ENCODE assay signal across 12 cellular contexts in genomic region chr6:151661928-151662327, GRCh38.
DNase-seq lines count a peak whose midpoint lies in the region; ATAC-seq and TF ChIP-seq lines count a peak whose summit lies in the region.
"Had no signal": no experiment of that assay in that cellular context is flagged by ENCODE, and none has a peak within 500 bp of the region (broad histone marks: within the 10 kb centered on the region; RNA-seq: fewer than 3 reads in every experiment).

No MANE protein-coding gene starts in this region.

- POLR2A ChIA-PET in HEK293 (lab: Yijun Ruan, JAX) = no interaction called here

- no peaks in the 10 kb centered on the region for H3K4me1 ChIP-seq in HEK293 (ENCODE audit: control insufficient read depth, insufficient read depth, low read length)

- TF ChIP-seq CTCF in HEK293 (tag by site-specific recombination; IDR thresholded peaks at IDR 0.05) = no peak

- no peak overlapping the region for H3K4me3 ChIP-seq in HEK293 (ENCODE audit: low read depth, low read length)

- peak; percentile 47; the same call in 1 of the 3 replicates for ATAC-seq in SK-N-SH treated with all-trans-retinoic acid at 6 μM for 48 hours
- no peak for ATAC-seq in HG02981 (IDR thresholded peaks at IDR 0.05; ENCODE audit: unreplicated experiment)
- no peak for ATAC-seq in GM21423 (IDR thresholded peaks at IDR 0.05; ENCODE audit: unreplicated experiment)

- H3K9me3 ChIP-seq in HEK293 (ENCODE audit: control insufficient read depth, insufficient read depth, low read depth, low read length) = no peaks in the 10 kb centered on the region

- no peak overlapping the region for H3K27ac ChIP-seq in HEK293 (ENCODE audit: extremely low read depth, low read depth, low read length)

- DNase-seq in Daoy (ENCODE audit: low read depth) (peak; percentile 6), iPS-NIHi7 (ENCODE audit: extremely low spot score) (peak; percentile 64), DMS153 (lab: John Stamatoyannopoulos, UW) (no peak), NOMO-1 (lab: John Stamatoyannopoulos, UW; ENCODE audit: unreplicated experiment in 2 of 2) (no peak)
- DNase-seq: activated CD4-positive, alpha-beta memory T cell treated with anti-CD3 and anti-CD28 coated beads, Interleukin-2, amount 10 ng/mL, durations not matched to agents 7 days and 5 days; activated naive CD4-positive, alpha-beta T cell treated with anti-CD3 and anti-CD28 coated beads, Interleukin-2, amount 10 ng/mL, durations not matched to agents 7 days and 5 days; GDM1; NCI-H2081 had no signal

- no peaks in the 10 kb centered on the region for H3K36me3 ChIP-seq in HEK293 (ENCODE audit: control insufficient read depth in 2 of 2, insufficient read depth in 1 of 2, low read length in 2 of 2)

- CTCF ChIA-PET in HEK293 (lab: Yijun Ruan, JAX) = interaction anchor here (0.8 to 1.3 kb wide), 2 partner anchors 97 to 103 kb away, joined by 4 to 7 read pairs; no protein-coding TSS in a partner anchor

TF ChIP-seq in HEK293, 187 proteins besides CTCF, POLR2A, EP300 and RAD21:
- TF ChIP-seq KLF8 (tag by site-specific recombination; IDR thresholded peaks at IDR 0.05) (no peak), ZNF654 (tag by site-specific recombination; IDR thresholded peaks at IDR 0.05; ENCODE audit: low read depth) (peak; percentile 14; the same call in 1 of the 2 replicates)

TF ChIP-seq in SK-N-SH treated with all-trans-retinoic acid at 6 μM for 48 hours, 23 proteins besides CTCF, POLR2A, EP300 and RAD21:
- TF ChIP-seq ESRRG (CRISPR knock-in tag; IDR thresholded peaks at IDR 0.05) = no peak
- no peak for TF ChIP-seq ZFP3 (CRISPR knock-in tag; IDR thresholded peaks at IDR 0.05)
- no peak for TF ChIP-seq ZFP30 (CRISPR knock-in tag; IDR thresholded peaks at IDR 0.05)
- no peak for TF ChIP-seq ZC3H10 (CRISPR knock-in tag; IDR thresholded peaks at IDR 0.05)
- TF ChIP-seq POU6F1 (CRISPR knock-in tag; IDR thresholded peaks at IDR 0.05; ENCODE audit: borderline replicate concordance, low read depth) = no peak
- TF ChIP-seq SNAI2 (CRISPR knock-in tag; IDR thresholded peaks at IDR 0.05) = no peak
- no peak for TF ChIP-seq PPARA (CRISPR knock-in tag; IDR thresholded peaks at IDR 0.05; ENCODE audit: borderline replicate concordance)
- TF ChIP-seq ARNTL (CRISPR knock-in tag; IDR thresholded peaks at IDR 0.05; ENCODE audit: borderline replicate concordance, low read depth) = no peak
- no peak for TF ChIP-seq ZNF565 (CRISPR knock-in tag; conservative IDR thresholded peaks at IDR 0.05; ENCODE audit: low read depth)
- TF ChIP-seq BACH2 (CRISPR knock-in tag; IDR thresholded peaks at IDR 0.05; ENCODE audit: borderline replicate concordance) = no peak
- no peak for TF ChIP-seq CSRNP3 (CRISPR knock-in tag; IDR thresholded peaks at IDR 0.05)
TF ChIP-seq in SK-N-SH treated with all-trans-retinoic acid at 6 μM for 48 hours: peak in this region for 0.

Comparison
In these comparisons a context has a peak if more than half of its experiments do, and no peak if none do; other contexts are left out.
1. DNase-seq: peak in Daoy (single experiment) and iPS-NIHi7 (single experiment); none in DMS153 (single experiment) and NOMO-1 (0 of 2).